In genomic region chr9:97763884-97764283, GRCh38 we compare ENCODE assay signal across 17 cellular contexts.
"Had no signal": no experiment of that assay in that cellular context is flagged by ENCODE, and none has a peak within 500 bp of the region (broad histone marks: within the 10 kb centered on the region; RNA-seq: fewer than 3 reads in every experiment).

No MANE protein-coding gene starts in this region.

- ATAC-seq: SK-N-SH treated with all-trans-retinoic acid at 6 μM for 48 hours had no signal

- H3K9me3 ChIP-seq: MG63 had no signal

- DNase-seq: KBM-7, MG63, NCI-H1092 treated with DMSO at 0.1 percent for 48 hours, NCI-H1436, NCI-H187, NCI-H2029, NCI-H2081 treated with DMSO at 0.1 percent for 48 hours, NCI-H2171, NCI-H226, NCI-H446, NCI-H510A, NCI-H524 treated with DMSO at 0.1 percent for 48 hours, NCI-H69, NCI-H774, RPMI8226, SHP77 had no signal

- H3K36me3 ChIP-seq: MG63 had no signal

- H3K27me3 ChIP-seq: MG63 had no signal

- H3K4me3 ChIP-seq: MG63 had no signal
